Comparison of ENCODE assay signal across 27 cellular contexts in the genomic region with DNA sequence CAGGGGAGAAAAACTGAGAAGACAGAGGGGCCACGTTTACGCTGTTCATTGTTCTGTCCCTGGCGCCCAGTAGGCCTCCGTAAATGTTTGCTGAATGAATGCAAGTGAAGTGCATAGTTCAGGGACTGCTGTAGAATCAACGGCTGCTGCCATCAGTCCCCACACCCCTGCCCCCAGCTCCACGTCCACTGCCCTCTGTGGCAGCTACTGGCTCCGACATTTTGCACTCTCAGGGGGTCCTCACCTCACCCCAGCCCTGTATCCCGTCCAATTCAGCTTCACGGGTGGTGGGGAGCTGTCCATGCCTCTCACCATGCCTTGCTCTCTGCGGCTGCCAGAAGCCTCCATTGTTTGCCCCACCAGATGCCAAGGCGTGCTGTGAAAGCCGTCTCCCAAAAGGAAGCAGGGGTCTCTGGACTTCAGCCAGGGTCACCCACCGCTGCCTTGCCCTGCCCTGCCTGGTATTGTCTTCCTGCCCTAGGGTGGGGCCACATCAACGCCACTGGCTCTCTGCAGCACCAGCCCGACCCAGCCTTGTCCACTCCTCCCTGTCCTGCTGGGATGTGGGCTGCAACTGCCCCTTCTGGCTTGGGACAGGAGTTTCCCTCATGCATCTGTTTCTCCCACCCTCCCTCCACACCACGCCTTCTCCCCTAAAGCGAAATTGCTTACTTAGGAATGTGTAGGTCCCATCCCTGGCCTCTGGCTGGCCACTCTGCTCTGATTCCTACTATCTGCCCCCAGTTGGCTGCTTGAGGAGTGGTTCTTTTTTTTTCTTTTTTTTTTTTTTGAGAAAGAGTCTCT.
DNase-seq lines count a peak whose midpoint lies in the region; ATAC-seq and TF ChIP-seq lines count a peak whose summit lies in the region.
"Had no signal": no experiment of that assay in that cellular context is flagged by ENCODE, and none has a peak within 500 bp of the region (broad histone marks: within the 10 kb centered on the region; RNA-seq: fewer than 3 reads in every experiment).

No MANE protein-coding gene starts in this region.

- peak overlapping the region; percentile 67 for H3K27ac Mint-ChIP-seq in neural crest cell (ENCODE audit: unreplicated experiment)
- no peak overlapping the region for H3K27ac Mint-ChIP-seq in stimulated activated memory B cell treated with anti-CD40 and anti-IgM and Interleukin-4, amounts not matched to agents 10 μg/mL and 1 μg/mL and 100 μg/mL, for 72 hours
- H3K27ac Mint-ChIP-seq: activated CD4-positive, alpha-beta memory T cell treated with anti-CD3 and anti-CD28 coated beads for 36 hours had no signal

- DNase-seq in NCI-H226 (peak; percentile 14), neural crest cell (ENCODE audit: low read depth, low spot score) (no peak)
- DNase-seq: activated CD4-positive, alpha-beta memory T cell treated with anti-CD3 and anti-CD28 coated beads for 36 hours; activated CD4-positive, CD25-positive, alpha-beta regulatory T cell; activated gamma-delta T cell treated with Interleukin-2 at 50 U/mL for 16 hours; Calu3; colonic mucosa; head of caudate nucleus; IMR-90; NCI-H1105 treated with DMSO at 0.1 percent for 48 hours; NCI-H2081 treated with DMSO at 0.1 percent for 48 hours; NCI-H510A; NK-92 treated with Interleukin-12 subunit alpha and Interleukin-12 subunit beta, amount 100 ng/mL, for 24 hours; stimulated activated CD4-positive, alpha-beta T cell treated with anti-CD3 and anti-CD28 coated beads, Interleukin-12 subunit alpha, Interleukin-12 subunit beta, amount 100 ng/mL, for 4 hours; stomach; T1000 had no signal

- H3K4me2 ChIP-seq in BLaER1: peak overlapping the region; percentile 59
- H3K4me2 ChIP-seq: A549 had no signal

- peaks cover 95% of the 10 kb centered on the region for H3K4me1 ChIP-seq in BLaER1
- peaks cover 0 to 25% (median 0%) of the 10 kb centered on the region in 3 donors for H3K4me1 ChIP-seq in gastroesophageal sphincter
- H3K4me1 ChIP-seq: adrenal gland, colonic mucosa had no signal

- peaks cover 63% of the 10 kb centered on the region for H3K4me1 Mint-ChIP-seq in neural crest cell
- no peaks in the 10 kb centered on the region for H3K4me1 Mint-ChIP-seq in stimulated activated memory B cell treated with anti-CD40 and anti-IgM and Interleukin-4, amounts not matched to agents 10 μg/mL and 1 μg/mL and 100 μg/mL, for 72 hours

- no peak for TF ChIP-seq EP300 in gastroesophageal sphincter (IDR thresholded peaks at IDR 0.05)

- peak; percentile 18 for ATAC-seq in gastroesophageal sphincter
- ATAC-seq in GM21825 (IDR thresholded peaks at IDR 0.05; ENCODE audit: unreplicated experiment): no peak
- no peak for ATAC-seq in stimulated activated memory B cell treated with anti-CD40 and anti-IgM and Interleukin-4, amounts not matched to agents 10 μg/mL and 1 μg/mL and 100 μg/mL, for 72 hours
- no peak for ATAC-seq in GM18511 (IDR thresholded peaks at IDR 0.05; ENCODE audit: unreplicated experiment)
- no peak for ATAC-seq in HG03378 (IDR thresholded peaks at IDR 0.05; ENCODE audit: unreplicated experiment)
- ATAC-seq: left lobe of liver had no signal

- H3K36me3 Mint-ChIP-seq in neural crest cell (ENCODE audit: low read depth): no peaks in the 10 kb centered on the region
- no peaks in the 10 kb centered on the region for H3K36me3 Mint-ChIP-seq in stimulated activated memory B cell treated with anti-CD40 and anti-IgM and Interleukin-4, amounts not matched to agents 10 μg/mL and 1 μg/mL and 100 μg/mL, for 72 hours
- H3K36me3 Mint-ChIP-seq: activated CD4-positive, alpha-beta memory T cell treated with anti-CD3 and anti-CD28 coated beads for 36 hours had no signal

- H3K27me3 ChIP-seq in BLaER1 (no peaks in the 10 kb centered on the region), gastroesophageal sphincter (no peaks in the 10 kb centered on the region)
- H3K27me3 ChIP-seq: adrenal gland, colonic mucosa, stomach, tibial nerve had no signal

- H3K9me3 ChIP-seq in BLaER1 (no peaks in the 10 kb centered on the region), gastroesophageal sphincter (no peaks in the 10 kb centered on the region)
- H3K9me3 ChIP-seq: A549, adrenal gland, colonic mucosa, stomach, tibial nerve had no signal

- H3K27ac ChIP-seq in BLaER1: no peak overlapping the region
- H3K27ac ChIP-seq in gastroesophageal sphincter: no peak overlapping the region
- H3K27ac ChIP-seq: A549, colonic mucosa, HL-60, stomach had no signal

- TF ChIP-seq CTCF in gastroesophageal sphincter (IDR thresholded peaks at IDR 0.05) (no peak), neural crest cell (conservative IDR thresholded peaks at IDR 0.05) (no peak)

- no peaks in the 10 kb centered on the region for H4K20me1 ChIP-seq in BLaER1

- TF ChIP-seq POLR2A in gastroesophageal sphincter (IDR thresholded peaks at IDR 0.05): no peak

- H3K9ac ChIP-seq in BLaER1: no peak overlapping the region

- no peak overlapping the region for H3K4me3 ChIP-seq in BLaER1
- H3K4me3 ChIP-seq in gastroesophageal sphincter: no peak overlapping the region
- H3K4me3 ChIP-seq: A549, adrenal gland, colonic mucosa, stomach, tibial nerve had no signal

- H3K4me3 Mint-ChIP-seq in neural crest cell: no peak overlapping the region
- H3K4me3 Mint-ChIP-seq in stimulated activated memory B cell treated with anti-CD40 and anti-IgM and Interleukin-4, amounts not matched to agents 10 μg/mL and 1 μg/mL and 100 μg/mL, for 72 hours: no peak overlapping the region
- H3K4me3 Mint-ChIP-seq: activated CD4-positive, alpha-beta memory T cell treated with anti-CD3 and anti-CD28 coated beads for 36 hours had no signal

- H3K9me3 Mint-ChIP-seq in neural crest cell: no peaks in the 10 kb centered on the region
- no peaks in the 10 kb centered on the region for H3K9me3 Mint-ChIP-seq in stimulated activated memory B cell treated with anti-CD40 and anti-IgM and Interleukin-4, amounts not matched to agents 10 μg/mL and 1 μg/mL and 100 μg/mL, for 72 hours
- H3K9me3 Mint-ChIP-seq: activated CD4-positive, alpha-beta memory T cell treated with anti-CD3 and anti-CD28 coated beads for 36 hours had no signal

- 70 to 76% methylated on average over 6 to 15 of the region's 17 CpGs for WGBS in gastroesophageal sphincter (ENCODE audit: low coverage in 1 of 2), 2 donors

- no peaks in the 10 kb centered on the region for H3K27me3 Mint-ChIP-seq in neural crest cell (ENCODE audit: low read depth)
- H3K27me3 Mint-ChIP-seq in stimulated activated memory B cell treated with anti-CD40 and anti-IgM and Interleukin-4, amounts not matched to agents 10 μg/mL and 1 μg/mL and 100 μg/mL, for 72 hours: peaks cover 39% of the 10 kb centered on the region

- H3K36me3 ChIP-seq in BLaER1 (no peaks in the 10 kb centered on the region), gastroesophageal sphincter (no peaks in the 10 kb centered on the region)
- H3K36me3 ChIP-seq: adrenal gland, colonic mucosa, stomach, tibial nerve had no signal
